In genomic region chr11:7520981-7521487, GRCh38 we compare ENCODE assay signal across 10 cellular contexts. TPM values are rescaled to one million over a fixed set of nuclear protein-coding genes. Genes with fewer than 3 reads are reported as not detected.
DNase-seq lines count a peak whose midpoint lies in the region; ATAC-seq, FAIRE-seq and TF ChIP-seq lines count a peak whose summit lies in the region.
"Had no signal": no experiment of that assay in that cellular context is flagged by ENCODE, and none has a peak within 500 bp of the region (broad histone marks: within the 10 kb centered on the region; RNA-seq: fewer than 3 reads in every experiment).

No MANE protein-coding gene starts in this region.

- ATAC-seq in GM21515 (IDR thresholded peaks at IDR 0.05; ENCODE audit: unreplicated experiment) (peak; percentile 83), HG03558 (IDR thresholded peaks at IDR 0.05; ENCODE audit: extremely low read depth, unreplicated experiment) (peak; percentile 53), left ventricle myocardium superior (peak; percentile 38)

- no peak overlapping the region for H3K4me3 ChIP-seq in HAP-1
- no peak overlapping the region for H3K4me3 ChIP-seq in effector memory CD4-positive, alpha-beta T cell (ENCODE audit: insufficient read depth, low read depth, low read length, poor library complexity, severe bottlenecking)
- H3K4me3 ChIP-seq: upper lobe of left lung had no signal

- no peak overlapping the region for H3K27ac ChIP-seq in effector memory CD4-positive, alpha-beta T cell (ENCODE audit: insufficient read depth, low read length, poor library complexity, severe bottlenecking)

- DNase-seq in GM12892 (ENCODE audit: insufficient read length) (no peak), left ventricle myocardium superior (no peak), HAP-1 (ENCODE audit: low spot score in 2 of 2) (no peak), amniotic stem cell (lab: John Stamatoyannopoulos, UW) (no peak)
- DNase-seq in effector memory CD4-positive, alpha-beta T cell: no peak
- no peak for DNase-seq in activated naive CD4-positive, alpha-beta T cell treated with Interleukin-2 at 50 U/mL for 16 hours
- DNase-seq: upper lobe of left lung had no signal

- H3K36me3 ChIP-seq in HAP-1 (replicated peaks): no peaks in the 10 kb centered on the region
- no peaks in the 10 kb centered on the region for H3K36me3 ChIP-seq in effector memory CD4-positive, alpha-beta T cell (ENCODE audit: control insufficient read depth, insufficient read depth, low read length)
- H3K36me3 ChIP-seq: upper lobe of left lung had no signal

- H3K27me3 ChIP-seq in HAP-1 (ENCODE audit: low read depth): no peaks in the 10 kb centered on the region
- no peaks in the 10 kb centered on the region for H3K27me3 ChIP-seq in effector memory CD4-positive, alpha-beta T cell (replicated peaks; ENCODE audit: control insufficient read depth, insufficient read depth, low read length, poor library complexity, severe bottlenecking)
- H3K27me3 ChIP-seq: upper lobe of left lung had no signal

- H3K9me3 ChIP-seq in HAP-1: no peaks in the 10 kb centered on the region
- no peaks in the 10 kb centered on the region for H3K9me3 ChIP-seq in effector memory CD4-positive, alpha-beta T cell (ENCODE audit: control insufficient read depth, low read length)
- H3K9me3 ChIP-seq: upper lobe of left lung had no signal

- peak; percentile 64 for TF ChIP-seq POLR2A in GM12892 (IDR thresholded peaks at IDR 0.05; ENCODE audit: low read depth, low read length)

- in situ Hi-C loops in HAP-1 (cut with MboI; ENCODE audit: low sequenced_read_pairs): no loop called here

- intact Hi-C loops in left ventricle myocardium superior (cut with micrococcal nuclease): no loop called here

- H3K4me1 ChIP-seq in HAP-1: peaks cover 18% of the 10 kb centered on the region
- H3K4me1 ChIP-seq in effector memory CD4-positive, alpha-beta T cell (ENCODE audit: control insufficient read depth, insufficient read depth, low read length, poor library complexity, severe bottlenecking): peaks cover 1% of the 10 kb centered on the region

- peak; percentile 98 for FAIRE-seq in GM12892 (lab: Jason Lieb, UNC)

RNA-seq across cellular contexts. Expression of gene PPFIBP2, which starts 7.2 kb away (rescaled TPM):
- 42.0 TPM for polyA plus RNA-seq in GM12892 (2012; ENCODE audit: missing spikeins)
- 19.9 TPM for total RNA-seq in left ventricle myocardium superior

RNA-seq across cellular contexts. Expression of gene OLFML1, which starts 35.7 kb away (rescaled TPM):
- polyA plus RNA-seq in GM12892 (2012; ENCODE audit: missing spikeins): 0.64 TPM
- total RNA-seq in left ventricle myocardium superior: 5.7 TPM
- total RNA-seq: myocyte had no signal
